ENCODE assay signal across 8 cellular contexts in genomic region chr11:102346456-102346747, GRCh38. TPM values are rescaled to one million over a fixed set of nuclear protein-coding genes. Genes with fewer than 3 reads are reported as not detected.
A peak's percentile ranks its signal among the peaks of the same experiment; 100 is the strongest.
DNase-seq lines count a peak whose midpoint lies in the region; ATAC-seq and TF ChIP-seq lines count a peak whose summit lies in the region.

No MANE protein-coding gene starts in this region.

- peak overlapping the region; percentile 96 for H3K9ac ChIP-seq in mesenchymal stem cell (ENCODE audit: low read length)

- H3K27me3 ChIP-seq in cardiac muscle cell (no peaks in the 10 kb centered on the region), breast epithelium (no peaks in the 10 kb centered on the region), mesenchymal stem cell (ENCODE audit: control insufficient read depth in 1 of 2, insufficient read depth in 1 of 2, low read length in 2 of 2) (no peaks in the 10 kb centered on the region), upper lobe of left lung (no peaks in the 10 kb centered on the region)

- H3K36me3 ChIP-seq in cardiac muscle cell (peaks cover 3% of the 10 kb centered on the region), breast epithelium (no peaks in the 10 kb centered on the region), mesenchymal stem cell (ENCODE audit: control insufficient read depth in 1 of 2, insufficient read depth in 2 of 2, low read depth in 1 of 2, low read length in 2 of 2) (peaks cover 3 to 20% of the 10 kb centered on the region in 2 experiments), upper lobe of left lung (peaks cover 0 to 16% (median 1%) of the 10 kb centered on the region in 4 donors)

- H2BK5ac ChIP-seq in mesenchymal stem cell (ENCODE audit: low read depth, low read length, poor library complexity, severe bottlenecking) = peak overlapping the region; percentile 75

- no peak overlapping the region for H3K23ac ChIP-seq in mesenchymal stem cell (ENCODE audit: low read length in 2 of 2)

- peak overlapping the region; percentile 33 for H2AFZ ChIP-seq in mesenchymal stem cell (ENCODE audit: low read depth, low read length)

- DNase-seq in cardiac muscle cell (ENCODE audit: low read depth in 1 of 2, low spot score in 1 of 2) = no peak
- no peak for DNase-seq in left cardiac atrium
- DNase-seq in breast epithelium (ENCODE audit: low spot score in 2 of 2) = no peak
- DNase-seq in mesenchymal stem cell = no peak
- DNase-seq in upper lobe of left lung = no peak
- no peak for DNase-seq in DMS153 (lab: John Stamatoyannopoulos, UW)

- no peak overlapping the region for H2BK15ac ChIP-seq in mesenchymal stem cell (ENCODE audit: low read depth, poor library complexity, severe bottlenecking)

- peak overlapping the region in 1 of 2 experiments; percentile 82 for H2BK12ac ChIP-seq in mesenchymal stem cell (ENCODE audit: low read length in 2 of 2)

- H4K91ac ChIP-seq in mesenchymal stem cell (ENCODE audit: low read length) = peak overlapping the region; percentile 98

- H3K4me3 ChIP-seq in cardiac muscle cell (peak overlapping the region; percentile 47), breast epithelium (peak overlapping the region; percentile 70 to 87 (median 78)), mesenchymal stem cell (ENCODE audit: insufficient read depth in 1 of 2, low read depth in 1 of 2, low read length in 2 of 2) (peak overlapping the region; percentile 63 to 97), upper lobe of left lung (peak overlapping the region; percentile 23 to 82 (median 68))

- H4K8ac ChIP-seq in mesenchymal stem cell (ENCODE audit: low read length) = peak overlapping the region; percentile 89

- H2BK120ac ChIP-seq in mesenchymal stem cell (ENCODE audit: low read depth, low read length) = no peak overlapping the region

- H3K79me1 ChIP-seq in mesenchymal stem cell (replicated peaks; ENCODE audit: low read length, poor library complexity, severe bottlenecking) = no peaks in the 10 kb centered on the region

- H3K4me1 ChIP-seq in cardiac muscle cell (ENCODE audit: low read depth) (peaks cover 15% of the 10 kb centered on the region), breast epithelium (peaks cover 0 to 4% of the 10 kb centered on the region in 2 donors), mesenchymal stem cell (ENCODE audit: control insufficient read depth, insufficient read depth, low read depth, low read length) (no peaks in the 10 kb centered on the region), upper lobe of left lung (peaks cover 12 to 26% (median 16%) of the 10 kb centered on the region in 4 donors)

- no peak for TF ChIP-seq CTCF in cardiac muscle cell (IDR thresholded peaks at IDR 0.05; ENCODE audit: low read depth, low read length)
- no peak for TF ChIP-seq CTCF in breast epithelium (IDR thresholded peaks at IDR 0.05)
- no peak for TF ChIP-seq CTCF in upper lobe of left lung (IDR thresholded peaks at IDR 0.05)

- intact Hi-C loops in left cardiac atrium (cut with DNase I) (loop anchor here (5.0 to 10.0 kb wide), 2 partner anchors 111 to 148 kb away; no protein-coding TSS in a partner anchor), breast epithelium (cut with DNase I; ENCODE audit: low total_unique reads) (no loop called here)

- no peak overlapping the region for H3K14ac ChIP-seq in mesenchymal stem cell (ENCODE audit: low read length in 2 of 2)

- peak overlapping the region; percentile 96 to 97 for H3K18ac ChIP-seq in mesenchymal stem cell (ENCODE audit: low read depth in 1 of 2, low read length in 2 of 2)

- peak overlapping the region in 1 of 2 experiments; percentile 50 for H3K4ac ChIP-seq in mesenchymal stem cell (ENCODE audit: low read depth in 1 of 2, low read length in 2 of 2)

- ATAC-seq in left cardiac atrium (no peak), upper lobe of left lung (ENCODE audit: low FRiP score in 2 of 2) (no peak), esophagus mucosa (no peak), HG02970 (IDR thresholded peaks at IDR 0.05; ENCODE audit: low FRiP score, unreplicated experiment) (no peak)

- H2AK5ac ChIP-seq in mesenchymal stem cell (ENCODE audit: low read length, severe bottlenecking) = no peak overlapping the region

- H3K27ac ChIP-seq in cardiac muscle cell (peak overlapping the region; percentile 94), breast epithelium (peak overlapping the region; percentile 99 to 100), mesenchymal stem cell (ENCODE audit: low read length, poor library complexity, severe bottlenecking) (peak overlapping the region; percentile 95), upper lobe of left lung (peak overlapping the region; percentile 98 to 99 (median 98))

- TF ChIP-seq POLR2A in breast epithelium (IDR thresholded peaks at IDR 0.05) (no peak), upper lobe of left lung (IDR thresholded peaks at IDR 0.05) (no peak)

- WGBS in mesenchymal stem cell = 0% methylated on average over 5 of the region's 5 CpGs
- WGBS in upper lobe of left lung, 2 donors = 0% methylated on average over 5 of the region's 5 CpGs

- TF ChIP-seq EP300 in upper lobe of left lung (IDR thresholded peaks at IDR 0.05) = no peak

- peak overlapping the region; percentile 89 for H3K4me2 ChIP-seq in mesenchymal stem cell (ENCODE audit: low read length, poor library complexity, severe bottlenecking)

- no peaks in the 10 kb centered on the region for H3K9me3 ChIP-seq in cardiac muscle cell (ENCODE audit: low read depth)
- H3K9me3 ChIP-seq in breast epithelium = no peaks in the 10 kb centered on the region
- no peaks in the 10 kb centered on the region for H3K9me3 ChIP-seq in mesenchymal stem cell (ENCODE audit: control insufficient read depth, low read length)
- no peaks in the 10 kb centered on the region for H3K9me3 ChIP-seq in upper lobe of left lung

RNA-seq across cellular contexts. Expression of gene BIRC2, which starts 0.6 kb away (rescaled TPM):
- total RNA-seq in cardiac muscle cell (37.8 and 40.4 TPM in 2 replicates), left cardiac atrium (10 to 100 TPM; 30.4 to 34.2 TPM), breast epithelium (10 to 100 TPM; 45.6 to 95.7 (median 48.5) TPM), upper lobe of left lung (10 to 100 TPM; 23.1 to 56.7 (median 37.8) TPM), esophagus mucosa (22.1 TPM)
- 36.1 and 41.3 TPM in 2 replicates for polyA plus RNA-seq in cardiac muscle cell
- 36.2 TPM for polyA plus RNA-seq in mesenchymal stem cell (2013, experiment 1 of 2)
- polyA plus RNA-seq in mesenchymal stem cell (2013, experiment 2 of 2) = 37.6 TPM

RNA-seq across cellular contexts. Expression of gene BIRC3, which starts 29.1 kb away (rescaled TPM):
- 0.06 and 0.78 TPM in 2 replicates for total RNA-seq in cardiac muscle cell
- 0.92 TPM in 1 of 2 replicates, not detected in the other for polyA plus RNA-seq in cardiac muscle cell
- 1 to 10 TPM; 7.0 to 8.4 TPM for total RNA-seq in left cardiac atrium
- total RNA-seq in breast epithelium = 10 to 100 TPM in 2 of 3 donors, 1 to 10 TPM in 1; 2.6 to 30.0 (median 10.8) TPM
- polyA plus RNA-seq in mesenchymal stem cell (2013, experiment 1 of 2) = 0.22 TPM
- polyA plus RNA-seq in mesenchymal stem cell (2013, experiment 2 of 2) = 0.19 TPM
- total RNA-seq in upper lobe of left lung = 10 to 100 TPM in 5 of 6 donors, 1 to 10 TPM in 1; 8.8 to 39.5 (median 19.1) TPM
- 2.2 TPM for total RNA-seq in esophagus mucosa
